ENCODE assay signal across 17 cellular contexts in the genomic region with DNA sequence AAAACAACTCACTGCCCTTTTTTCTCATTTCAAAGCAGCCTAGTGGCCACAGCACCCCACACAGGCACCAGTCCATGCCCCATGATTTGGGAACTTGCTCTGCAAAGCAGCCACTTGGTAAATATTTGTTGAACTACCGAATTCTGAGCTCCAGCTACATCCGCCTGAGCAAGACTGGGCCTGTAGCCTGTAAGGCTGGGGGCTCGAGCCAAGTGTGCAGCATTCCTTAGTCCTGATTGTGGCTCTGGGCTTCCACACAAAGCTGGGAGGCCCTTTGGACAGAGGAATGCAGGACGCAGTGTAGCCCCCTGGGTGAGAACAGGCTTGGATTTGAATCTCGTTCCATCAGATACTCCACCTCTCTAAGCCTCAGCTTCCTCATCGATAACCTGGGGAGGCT.
DNase-seq lines count a peak whose midpoint lies in the region; ATAC-seq, FAIRE-seq and TF ChIP-seq lines count a peak whose summit lies in the region.
"Had no signal": no experiment of that assay in that cellular context is flagged by ENCODE, and none has a peak within 500 bp of the region (broad histone marks: within the 10 kb centered on the region; RNA-seq: fewer than 3 reads in every experiment).

No MANE protein-coding gene starts in this region.

- H3K79me2 ChIP-seq in HepG2 (ENCODE audit: insufficient read depth, low read length) = peaks cover 2% of the 10 kb centered on the region

- DNase-seq in HepG2 (ENCODE audit: low spot score) = no peak
- DNase-seq in posterior vena cava (ENCODE audit: low spot score) = peak; percentile 89
- DNase-seq in middle frontal gyrus (ENCODE audit: extremely low spot score, low spot score) = no peak
- DNase-seq in iPS-NIHi11 (ENCODE audit: low spot score) = no peak
- DNase-seq: activated CD4-positive, alpha-beta T cell treated with anti-CD3 and anti-CD28 coated beads for 4 hours; glutamatergic neuron; HCEC 1CT; NCI-H1930; stimulated activated CD4-positive, alpha-beta T cell treated with anti-CD3 and anti-CD28 coated beads, Interleukin-4, amount 100 ng/mL, for 24 hours had no signal

- intact Hi-C loops in HepG2 (cut with micrococcal nuclease; ENCODE audit: unreplicated experiment) (no loop called here), posterior vena cava (cut with DNase I) (no loop called here)

- H3K27ac ChIP-seq in liver (ENCODE audit: low read depth in 1 of 2, low read length in 2 of 2) (no peak overlapping the region), HepG2 (ENCODE audit: extremely low read length, insufficient read depth, low read length) (no peak overlapping the region), gastroesophageal sphincter (peak overlapping the region in 3 of 4 donors; percentile 39 to 68 (median 65))

- H3K27me3 ChIP-seq in liver (ENCODE audit: control insufficient read depth in 4 of 4, insufficient read depth in 4 of 4, low read length in 3 of 4) (no peaks in the 10 kb centered on the region), HepG2 (ENCODE audit: control insufficient read depth in 1 of 2, insufficient read depth in 2 of 2, low read length in 2 of 2) (no peaks in the 10 kb centered on the region), gastroesophageal sphincter (no peaks in the 10 kb centered on the region)

- ATAC-seq in HepG2 (no peak), gastroesophageal sphincter (peak; percentile 79), GM18505 (IDR thresholded peaks at IDR 0.05; ENCODE audit: unreplicated experiment) (no peak), GM18517 (IDR thresholded peaks at IDR 0.05; ENCODE audit: unreplicated experiment) (no peak)
- ATAC-seq: K562 had no signal

- no peak overlapping the region for H3K4me3 ChIP-seq in liver (ENCODE audit: low read depth in 1 of 3, low read length in 3 of 3)
- H3K4me3 ChIP-seq in HepG2 (replicated peaks in 1 of 3; ENCODE audit: insufficient read depth in 1 of 3, low read depth in 2 of 3, low read length in 3 of 3) = no peak overlapping the region
- H3K4me3 ChIP-seq in gastroesophageal sphincter = no peak overlapping the region
- H3K4me3 ChIP-seq: K562, lung had no signal

- H3K4me1 ChIP-seq in liver (ENCODE audit: control insufficient read depth in 4 of 4, insufficient read depth in 4 of 4, low read length in 3 of 4) = peaks cover 0 to 5% (median 0%) of the 10 kb centered on the region in 4 donors
- peaks cover 18% of the 10 kb centered on the region for H3K4me1 ChIP-seq in HepG2 (ENCODE audit: insufficient read depth, low read length)
- H3K4me1 ChIP-seq in gastroesophageal sphincter = peaks cover 0 to 8% (median 0%) of the 10 kb centered on the region in 3 donors

- BruUV-seq in HepG2 (replicated peaks; lab: Mats Ljungman, UMichigan) = no TSS peak

- H2AFZ ChIP-seq in HepG2 (ENCODE audit: low read length) = no peak overlapping the region

- in situ Hi-C loops in HepG2 (cut with HindIII; ENCODE audit: extremely low pct_ligation_motif_present, low pct_unique_long_range_greater_than_20kb) = no loop called here

- H4K20me1 ChIP-seq in HepG2 (ENCODE audit: insufficient read depth, low read length) = peaks cover 4% of the 10 kb centered on the region; the same call in 1 of the 2 replicates

- WGBS in liver = 59% methylated on average over 6 of the region's 6 CpGs
- 75% methylated on average over 6 of the region's 6 CpGs for WGBS in HepG2 (ENCODE audit: low lambda C conversion rate)
- 44 to 69% methylated on average over 2 to 3 of the region's 6 CpGs for WGBS in gastroesophageal sphincter (ENCODE audit: low coverage in 1 of 2), 2 donors

- H3K9me3 ChIP-seq in liver (ENCODE audit: control insufficient read depth in 4 of 4, low read length in 3 of 4) (no peaks in the 10 kb centered on the region), HepG2 (ENCODE audit: low read length) (no peaks in the 10 kb centered on the region), gastroesophageal sphincter (no peaks in the 10 kb centered on the region)

- TF ChIP-seq CTCF in liver (IDR thresholded peaks at IDR 0.05; ENCODE audit: low read depth, low read length, missing input control) (no peak), HepG2 (CRISPR knock-in tag; IDR thresholded peaks at IDR 0.05) (no peak), gastroesophageal sphincter (IDR thresholded peaks at IDR 0.05) (no peak)

- TF ChIP-seq POLR2A in HepG2 (IDR thresholded peaks at IDR 0.05; ENCODE audit: insufficient read depth in 1 of 2, low read depth in 2 of 2, low read length in 2 of 2) (no peak), gastroesophageal sphincter (IDR thresholded peaks at IDR 0.05) (no peak), GM18505 (IDR thresholded peaks at IDR 0.05; ENCODE audit: borderline replicate concordance, extremely low read depth, insufficient read depth, insufficient read length) (no peak)

- POLR2A ChIA-PET in HepG2 (lab: Yijun Ruan, JAX) = no interaction called here

- no peak for FAIRE-seq in HepG2 (lab: Jason Lieb, UNC)
- FAIRE-seq: A204.1, colon, K562 had no signal

- no peak overlapping the region for H3K4me2 ChIP-seq in HepG2 (ENCODE audit: low read depth, low read length)

- H3K36me3 ChIP-seq in liver (ENCODE audit: control insufficient read depth in 4 of 4, insufficient read depth in 3 of 4, low read depth in 1 of 4, low read length in 3 of 4) (peaks cover 8 to 43% (median 29%) of the 10 kb centered on the region in 4 donors), HepG2 (replicated peaks in 1 of 2; ENCODE audit: control insufficient read depth in 1 of 2, insufficient read depth in 2 of 2, low read length in 2 of 2) (peaks cover 48 to 93% of the 10 kb centered on the region in 2 experiments), gastroesophageal sphincter (peaks cover 0 to 55% of the 10 kb centered on the region in 2 donors)

- TF ChIP-seq RAD21 in liver (IDR thresholded peaks at IDR 0.05) (peak; percentile 24 to 59), HepG2 (CRISPR knock-in tag; IDR thresholded peaks at IDR 0.05) (no peak)

- H3K9ac ChIP-seq in liver (ENCODE audit: low read depth in 1 of 2, low read length in 2 of 2) = no peak overlapping the region
- H3K9ac ChIP-seq in HepG2 (ENCODE audit: insufficient read depth, low read depth, low read length) = no peak overlapping the region

- TF ChIP-seq EP300 in HepG2 (IDR thresholded peaks at IDR 0.05; ENCODE audit: low read depth in 2 of 2, low read length in 2 of 2) (no peak), HepG2 (CRISPR knock-in tag; IDR thresholded peaks at IDR 0.05; ENCODE audit: borderline replicate concordance) (no peak), gastroesophageal sphincter (IDR thresholded peaks at IDR 0.05) (no peak)

- CTCF ChIA-PET in HepG2 (lab: Yijun Ruan, JAX; ENCODE audit: low intra/inter-chr PET ratio, low total read pairs) = no interaction called here

TF ChIP-seq in liver, 16 proteins besides CTCF, POLR2A, EP300 and RAD21:
- TF ChIP-seq FOXA1 (IDR thresholded peaks at IDR 0.05) (no peak), RXRA (IDR thresholded peaks at IDR 0.05) (peak in 1 of 2 donors; percentile 7), ZBTB33 (IDR thresholded peaks at IDR 0.05) (no peak), HNF4A (conservative IDR thresholded peaks at IDR 0.05) (peak in 1 of 2 donors; percentile 16)
TF ChIP-seq in liver: peak in this region for 2.

TF ChIP-seq in HepG2, 621 proteins besides CTCF, POLR2A, EP300 and RAD21:
- no peak for TF ChIP-seq BATF2 (CRISPR knock-in tag; IDR thresholded peaks at IDR 0.05)

Comparison
In these comparisons a context has a peak if more than half of its experiments do, and no peak if none do; other contexts are left out.
1. H3K27ac ChIP-seq: peak in gastroesophageal sphincter (3 of 4); none in liver (0 of 2) and HepG2 (single experiment).